Comparison of ENCODE assay signal across 1 cellular context in the genomic region with DNA sequence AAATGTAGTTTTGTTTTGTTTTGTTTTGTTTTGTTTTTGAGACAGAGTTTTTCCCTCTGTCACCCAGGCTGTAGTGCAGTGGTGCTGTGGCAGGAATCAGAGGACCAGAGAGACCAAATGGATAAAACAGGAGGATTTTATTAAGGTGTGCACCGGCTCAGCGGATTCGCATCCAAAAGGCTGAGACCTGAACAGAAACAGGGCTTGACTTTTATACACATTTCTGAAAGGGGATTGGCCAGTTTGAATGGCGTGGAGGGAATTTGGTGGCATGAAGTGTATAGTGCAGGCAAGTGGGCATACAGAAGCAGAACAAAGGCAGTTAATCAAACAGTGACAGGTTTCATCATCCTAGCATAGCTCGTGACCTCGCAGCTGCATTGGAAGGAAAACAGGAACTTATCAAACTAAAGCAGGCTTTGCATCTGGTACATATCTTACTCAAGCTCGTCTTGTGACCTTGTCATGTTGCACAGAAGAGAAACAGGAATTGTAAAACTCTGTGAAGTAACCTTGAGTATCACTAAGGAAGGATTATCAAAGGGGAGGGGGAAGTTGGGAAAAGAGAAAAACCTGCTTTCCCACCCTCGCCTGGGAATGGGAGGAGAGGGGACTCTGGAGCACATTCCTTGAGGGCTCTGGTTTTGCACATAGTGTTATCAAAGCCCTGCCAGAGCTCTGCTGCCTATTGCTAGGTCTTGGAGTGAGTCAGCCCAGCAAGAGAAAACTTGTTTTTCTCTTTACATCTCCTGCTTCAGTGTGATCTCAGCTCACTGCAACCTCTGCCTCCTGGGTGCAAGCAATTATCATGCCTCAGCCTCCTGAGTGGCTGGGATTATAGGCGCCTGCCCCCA.
TF ChIP-seq lines count a peak whose summit lies in the region.

No MANE protein-coding gene starts in this region.

TF ChIP-seq in GM12878, 131 proteins besides CTCF, POLR2A, EP300 and RAD21 (continued from another document):
- TF ChIP-seq, protein P1, sequence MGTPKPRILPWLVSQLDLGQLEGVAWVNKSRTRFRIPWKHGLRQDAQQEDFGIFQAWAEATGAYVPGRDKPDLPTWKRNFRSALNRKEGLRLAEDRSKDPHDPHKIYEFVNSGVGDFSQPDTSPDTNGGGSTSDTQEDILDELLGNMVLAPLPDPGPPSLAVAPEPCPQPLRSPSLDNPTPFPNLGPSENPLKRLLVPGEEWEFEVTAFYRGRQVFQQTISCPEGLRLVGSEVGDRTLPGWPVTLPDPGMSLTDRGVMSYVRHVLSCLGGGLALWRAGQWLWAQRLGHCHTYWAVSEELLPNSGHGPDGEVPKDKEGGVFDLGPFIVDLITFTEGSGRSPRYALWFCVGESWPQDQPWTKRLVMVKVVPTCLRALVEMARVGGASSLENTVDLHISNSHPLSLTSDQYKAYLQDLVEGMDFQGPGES (IDR thresholded peaks at IDR 0.05) = no peak
- TF ChIP-seq SPI1 (IDR thresholded peaks at IDR 0.05; ENCODE audit: borderline replicate concordance, insufficient read depth, low read depth, low read length) (no peak), RELB (IDR thresholded peaks at IDR 0.05; ENCODE audit: low read depth) (peak; percentile 61; the same call in 1 of the 2 replicates), SREBF1 (IDR thresholded peaks at IDR 0.05; ENCODE audit: low read length) (no peak), ASH2L (IDR thresholded peaks at IDR 0.05; ENCODE audit: borderline replicate concordance, low read depth) (peak; percentile 85; the same call in 1 of the 2 replicates), ATF7 (IDR thresholded peaks at IDR 0.05; ENCODE audit: low read depth) (peak; percentile 60; the same call in 1 of the 2 replicates), MEF2B (IDR thresholded peaks at IDR 0.05; ENCODE audit: partially characterized antibody, poor library complexity, severe bottlenecking) (peak; percentile 21), JUNB (IDR thresholded peaks at IDR 0.05) (peak; percentile 33), MTA2 (IDR thresholded peaks at IDR 0.05; ENCODE audit: low read depth) (0 out of 2 replicates have a peak, but pooled peaks have one; percentile 28), RAD51 (IDR thresholded peaks at IDR 0.05) (peak; percentile 32; the same call in 1 of the 2 replicates), ATF2 (IDR thresholded peaks at IDR 0.05; ENCODE audit: low read length) (0 out of 2 replicates have a peak, but pooled peaks have one; percentile 18), GATAD2B (conservative IDR thresholded peaks at IDR 0.05; ENCODE audit: low read depth) (no peak), NFYA (IDR thresholded peaks at IDR 0.05; ENCODE audit: borderline replicate concordance, low read depth, low read length) (no peak), IKZF2 (IDR thresholded peaks at IDR 0.05) (peak; percentile 59 to 67), POU2F2 (IDR thresholded peaks at IDR 0.05; ENCODE audit: borderline replicate concordance, low read depth, low read length) (0 out of 3 replicates have a peak, but pooled peaks have one; percentile 19)
- TF ChIP-seq, protein P2, sequence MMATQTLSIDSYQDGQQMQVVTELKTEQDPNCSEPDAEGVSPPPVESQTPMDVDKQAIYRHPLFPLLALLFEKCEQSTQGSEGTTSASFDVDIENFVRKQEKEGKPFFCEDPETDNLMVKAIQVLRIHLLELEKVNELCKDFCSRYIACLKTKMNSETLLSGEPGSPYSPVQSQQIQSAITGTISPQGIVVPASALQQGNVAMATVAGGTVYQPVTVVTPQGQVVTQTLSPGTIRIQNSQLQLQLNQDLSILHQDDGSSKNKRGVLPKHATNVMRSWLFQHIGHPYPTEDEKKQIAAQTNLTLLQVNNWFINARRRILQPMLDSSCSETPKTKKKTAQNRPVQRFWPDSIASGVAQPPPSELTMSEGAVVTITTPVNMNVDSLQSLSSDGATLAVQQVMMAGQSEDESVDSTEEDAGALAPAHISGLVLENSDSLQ (IDR thresholded peaks at IDR 0.05) = peak; percentile 91
- TF ChIP-seq, protein P3, sequence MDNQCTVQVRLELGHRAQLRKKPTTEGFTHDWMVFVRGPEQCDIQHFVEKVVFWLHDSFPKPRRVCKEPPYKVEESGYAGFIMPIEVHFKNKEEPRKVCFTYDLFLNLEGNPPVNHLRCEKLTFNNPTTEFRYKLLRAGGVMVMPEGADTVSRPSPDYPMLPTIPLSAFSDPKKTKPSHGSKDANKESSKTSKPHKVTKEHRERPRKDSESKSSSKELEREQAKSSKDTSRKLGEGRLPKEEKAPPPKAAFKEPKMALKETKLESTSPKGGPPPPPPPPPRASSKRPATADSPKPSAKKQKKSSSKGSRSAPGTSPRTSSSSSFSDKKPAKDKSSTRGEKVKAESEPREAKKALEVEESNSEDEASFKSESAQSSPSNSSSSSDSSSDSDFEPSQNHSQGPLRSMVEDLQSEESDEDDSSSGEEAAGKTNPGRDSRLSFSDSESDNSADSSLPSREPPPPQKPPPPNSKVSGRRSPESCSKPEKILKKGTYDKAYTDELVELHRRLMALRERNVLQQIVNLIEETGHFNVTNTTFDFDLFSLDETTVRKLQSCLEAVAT (IDR thresholded peaks at IDR 0.05) = 0 out of 2 replicates have a peak, but pooled peaks have one; percentile 21
